ENCODE assay signal across 17 cellular contexts in the genomic region with DNA sequence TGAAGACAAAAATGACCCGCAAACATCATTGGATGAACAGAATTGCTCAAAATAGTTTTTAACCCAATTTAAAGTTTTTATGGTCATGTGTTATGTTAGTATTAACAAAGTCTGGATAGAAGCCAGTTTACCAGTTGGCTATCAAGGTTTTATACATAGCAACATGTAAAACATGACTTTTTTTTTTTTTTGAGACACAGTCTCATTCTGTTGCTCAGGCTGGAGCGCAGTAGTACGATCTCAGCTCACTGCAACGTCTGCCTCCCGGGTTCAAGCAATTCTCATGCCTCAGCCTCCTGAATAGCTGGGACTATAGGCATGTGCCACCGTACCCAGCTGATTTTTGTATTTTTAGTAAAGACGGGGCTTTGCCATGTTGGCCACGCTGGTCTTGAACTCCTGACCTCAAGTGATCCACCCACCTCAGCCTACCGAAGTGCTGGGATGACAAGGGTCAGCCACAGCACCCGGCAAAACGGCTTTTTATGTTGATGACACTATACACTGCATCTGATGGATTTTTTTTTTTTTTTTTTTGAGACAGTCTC. TPM values are rescaled to one million over a fixed set of nuclear protein-coding genes. Genes with fewer than 3 reads are reported as not detected.
DNase-seq lines count a peak whose midpoint lies in the region; ATAC-seq and TF ChIP-seq lines count a peak whose summit lies in the region.
"Had no signal": no experiment of that assay in that cellular context is flagged by ENCODE, and none has a peak within 500 bp of the region (broad histone marks: within the 10 kb centered on the region; RNA-seq: fewer than 3 reads in every experiment).

No MANE protein-coding gene starts in this region.

- H3K4me3 ChIP-seq in coronary artery (peak overlapping the region; percentile 73), lower lobe of right lung (peak overlapping the region; percentile 64)
- H3K4me3 ChIP-seq: SJSA1 had no signal

- TF ChIP-seq CTCF in natural killer cell (IDR thresholded peaks at IDR 0.05) (no peak), coronary artery (IDR thresholded peaks at IDR 0.05) (no peak), lower lobe of right lung (IDR thresholded peaks at IDR 0.05) (no peak)

- no peak overlapping the region for H3K4me3 Mint-ChIP-seq in natural killer cell treated with Interleukin-12 subunit alpha and Interleukin-12 subunit beta and Interleukin-15 and Interleukin-18, amount 100 ng/mL, for 72 hours
- H3K4me3 Mint-ChIP-seq in natural killer cell, result no peak overlapping the region
- H3K4me3 Mint-ChIP-seq: activated B cell treated with CpG ODN at 0.5 μM for 24 hours had no signal

- H3K27ac Mint-ChIP-seq in natural killer cell treated with Interleukin-12 subunit alpha and Interleukin-12 subunit beta and Interleukin-15 and Interleukin-18, amount 100 ng/mL, for 72 hours, result peak overlapping the region; percentile 96 to 97
- no peak overlapping the region for H3K27ac Mint-ChIP-seq in natural killer cell

- no peaks in the 10 kb centered on the region for H3K9me3 Mint-ChIP-seq in natural killer cell treated with Interleukin-12 subunit alpha and Interleukin-12 subunit beta and Interleukin-15 and Interleukin-18, amount 100 ng/mL, for 72 hours
- H3K9me3 Mint-ChIP-seq in natural killer cell, result no peaks in the 10 kb centered on the region
- H3K9me3 Mint-ChIP-seq: activated B cell treated with CpG ODN at 0.5 μM for 24 hours had no signal

- H3K36me3 Mint-ChIP-seq in natural killer cell treated with Interleukin-12 subunit alpha and Interleukin-12 subunit beta and Interleukin-15 and Interleukin-18, amount 100 ng/mL, for 72 hours, result peaks cover 24% of the 10 kb centered on the region
- no peaks in the 10 kb centered on the region for H3K36me3 Mint-ChIP-seq in natural killer cell

- peaks cover 14% of the 10 kb centered on the region for H3K36me3 ChIP-seq in lower lobe of right lung
- H3K36me3 ChIP-seq: gastrocnemius medialis had no signal

- no peaks in the 10 kb centered on the region for H3K9me3 ChIP-seq in lower lobe of right lung
- H3K9me3 ChIP-seq: gastrocnemius medialis, SJSA1 had no signal

- no peaks in the 10 kb centered on the region for H3K27me3 Mint-ChIP-seq in natural killer cell treated with Interleukin-12 subunit alpha and Interleukin-12 subunit beta and Interleukin-15 and Interleukin-18, amount 100 ng/mL, for 72 hours
- H3K27me3 Mint-ChIP-seq in natural killer cell (ENCODE audit: low read depth in 2 of 2), result no peaks in the 10 kb centered on the region
- H3K27me3 Mint-ChIP-seq: activated B cell treated with CpG ODN at 0.5 μM for 24 hours had no signal

- peaks cover 21 to 22% of the 10 kb centered on the region in 2 donors for H3K4me1 Mint-ChIP-seq in natural killer cell treated with Interleukin-12 subunit alpha and Interleukin-12 subunit beta and Interleukin-15 and Interleukin-18, amount 100 ng/mL, for 72 hours (ENCODE audit: low read depth in 2 of 2)
- peaks cover 24 to 33% of the 10 kb centered on the region in 2 donors for H3K4me1 Mint-ChIP-seq in natural killer cell

- H3K4me1 ChIP-seq in lower lobe of right lung, result peaks cover 9% of the 10 kb centered on the region

- intact Hi-C loops in natural killer cell (cut with micrococcal nuclease), result loop anchor here (10.0 kb wide), 1 partner anchor 122 kb away; the partner anchor contains the start of gene PRDX4
- intact Hi-C loops in lower lobe of right lung (cut with DNase I), result loop anchor here (10.0 kb wide), 1 partner anchor 118 kb away; the partner anchor contains the start of genes APOO and CXorf58

- no peak for ATAC-seq in natural killer cell treated with Interleukin-12 subunit alpha and Interleukin-12 subunit beta and Interleukin-15 and Interleukin-18, amount 100 ng/mL, for 72 hours
- ATAC-seq in natural killer cell, result no peak
- ATAC-seq in lower lobe of right lung, result peak in 1 of 2 donors; percentile 5
- ATAC-seq in GM18858 (IDR thresholded peaks at IDR 0.05; ENCODE audit: unreplicated experiment), result no peak
- ATAC-seq in HG03175 (IDR thresholded peaks at IDR 0.05; ENCODE audit: unreplicated experiment), result no peak
- ATAC-seq in HG02870 (IDR thresholded peaks at IDR 0.05; ENCODE audit: unreplicated experiment), result no peak
- no peak for ATAC-seq in GM19035 (IDR thresholded peaks at IDR 0.05; ENCODE audit: unreplicated experiment)
- ATAC-seq: gastrocnemius medialis had no signal

- no peak for DNase-seq in natural killer cell treated with Interleukin-12 subunit alpha and Interleukin-12 subunit beta and Interleukin-15 and Interleukin-18, amount 100 ng/mL, for 72 hours (ENCODE audit: low spot score)
- no peak for DNase-seq in natural killer cell
- DNase-seq in coronary artery (ENCODE audit: low spot score), result no peak
- DNase-seq in lower lobe of right lung, result peak; percentile 42
- DNase-seq: activated B cell treated with CpG ODN at 0.5 μM for 24 hours; cerebellar nuclear complex; DMS79 treated with DMSO at 0.1 percent for 48 hours; gastrocnemius medialis; H7; NCI-H1417; NCI-H526; stimulated activated CD8-positive, alpha-beta memory T cell treated with anti-CD3 and anti-CD28 coated beads, Interleukin-4, amount 100 ng/mL, for 48 hours had no signal

- no peaks in the 10 kb centered on the region for H3K27me3 ChIP-seq in lower lobe of right lung (ENCODE audit: low read depth)
- H3K27me3 ChIP-seq: gastrocnemius medialis, SJSA1 had no signal

- H3K27ac ChIP-seq in coronary artery, result no peak overlapping the region
- H3K27ac ChIP-seq in lower lobe of right lung, result peak overlapping the region; percentile 95
- H3K27ac ChIP-seq: SJSA1 had no signal

RNA-seq across cellular contexts. Expression of gene SAT1, which starts 3.4 kb away (rescaled TPM):
- 100 to 1,000 TPM; 122 to 135 TPM for total RNA-seq in natural killer cell treated with Interleukin-12 subunit alpha and Interleukin-12 subunit beta and Interleukin-15 and Interleukin-18, amount 100 ng/mL, for 72 hours
- total RNA-seq in natural killer cell (100 to 1,000 TPM; 276 to 667 (median 524) TPM), lower lobe of right lung (716 TPM)

RNA-seq across cellular contexts. Expression of gene ACOT9, which starts 43.3 kb away (rescaled TPM):
- total RNA-seq in natural killer cell treated with Interleukin-12 subunit alpha and Interleukin-12 subunit beta and Interleukin-15 and Interleukin-18, amount 100 ng/mL, for 72 hours, result 10 to 100 TPM; 41.3 to 42.6 TPM
- total RNA-seq in natural killer cell (10 to 100 TPM; 20.0 to 24.9 (median 21.4) TPM), lower lobe of right lung (45.9 TPM)

Comparison
In these comparisons a context has a peak if more than half of its experiments do, and no peak if none do; other contexts are left out.
1. H3K27ac Mint-ChIP-seq: peak in natural killer cell treated with Interleukin-12 subunit alpha and Interleukin-12 subunit beta and Interleukin-15 and Interleukin-18, amount 100 ng/mL, for 72 hours (2 of 2); none in natural killer cell (0 of 2).